In the genomic region with DNA sequence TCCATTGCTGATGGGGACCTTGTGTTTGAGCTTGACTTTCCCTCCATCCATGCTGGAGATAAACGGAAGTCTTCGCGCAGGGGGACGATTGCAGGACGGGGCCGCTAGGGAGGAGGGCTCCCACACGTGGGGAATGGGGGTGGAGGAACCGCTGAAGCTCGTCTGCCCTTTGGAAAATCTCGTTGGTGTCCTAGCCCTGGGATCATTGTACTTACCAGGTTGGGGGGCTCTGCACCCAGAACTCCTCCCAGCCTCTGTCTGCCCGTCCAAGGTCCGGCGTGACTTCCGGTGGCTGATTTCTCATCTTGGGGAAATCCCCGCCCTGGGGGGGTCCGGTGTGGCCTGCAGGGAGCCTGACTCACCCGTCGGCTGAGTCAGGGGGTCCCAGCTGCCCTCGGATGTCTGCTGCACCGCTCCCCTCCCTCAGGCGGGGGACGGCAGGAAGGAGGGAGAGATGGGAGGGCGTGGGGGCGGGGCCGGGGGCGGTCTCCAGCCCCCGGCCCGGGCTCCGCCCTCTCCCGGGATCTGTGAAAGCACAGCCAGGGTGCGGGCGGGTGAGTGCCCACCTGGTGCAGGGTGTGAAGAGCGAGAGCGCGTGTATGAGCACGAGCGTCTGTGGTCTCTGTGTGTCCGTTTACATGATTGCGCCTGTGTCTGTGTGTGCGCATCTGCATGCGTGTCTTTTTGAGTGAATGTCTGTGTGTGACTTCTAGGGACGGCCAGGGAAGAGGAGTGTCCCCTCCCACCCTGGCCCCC, we compare ENCODE assay signal across 8 cellular contexts. TPM values are rescaled to one million over a fixed set of nuclear protein-coding genes. Genes with fewer than 3 reads are reported as not detected.
DNase-seq lines count a peak whose midpoint lies in the region; ATAC-seq and TF ChIP-seq lines count a peak whose summit lies in the region.

No MANE protein-coding gene starts in this region.

- intact Hi-C loops in Right ventricle myocardium inferior (cut with DNase I), result no loop called here
- intact Hi-C loops in psoas muscle (cut with DNase I), result no loop called here

- WGBS in psoas muscle, 3 donors, result 1 to 2% (median 1%) methylated on average over 34 to 42 of the region's 42 CpGs

- peak; percentile 76 for DNase-seq in GM12865 (ENCODE audit: low read depth)
- peak; percentile 91 for DNase-seq in RWPE2 (ENCODE audit: low spot score)
- DNase-seq in activated gamma-delta T cell (lab: John Stamatoyannopoulos, UW), result peak; percentile 70
- DNase-seq in Right ventricle myocardium inferior (ENCODE audit: missing footprints), result peak; percentile 77
- peak; percentile 57 to 67 for DNase-seq in psoas muscle
- DNase-seq in GOT3 (lab: John Stamatoyannopoulos, UW), result no peak

- H3K27me3 ChIP-seq in RWPE2 (ENCODE audit: insufficient read depth, poor library complexity, severe bottlenecking) (no peaks in the 10 kb centered on the region), psoas muscle (ENCODE audit: insufficient read depth in 3 of 3, low read length in 2 of 3) (peaks cover 0 to 19% (median 6%) of the 10 kb centered on the region in 3 donors)

- H3K4me1 ChIP-seq in RWPE2 (ENCODE audit: insufficient read depth, poor library complexity, severe bottlenecking), result peaks cover 27% of the 10 kb centered on the region
- peaks cover 20% of the 10 kb centered on the region for H3K4me1 ChIP-seq in psoas muscle

- H3K9me3 ChIP-seq in RWPE2 (ENCODE audit: severe bottlenecking) (no peaks in the 10 kb centered on the region), psoas muscle (no peaks in the 10 kb centered on the region)

- no peaks in the 10 kb centered on the region for H3K36me3 ChIP-seq in RWPE2 (ENCODE audit: low read depth)
- H3K36me3 ChIP-seq in psoas muscle (ENCODE audit: insufficient read depth in 1 of 2, low read depth in 1 of 2), result no peaks in the 10 kb centered on the region

- peak; percentile 10 for TF ChIP-seq CTCF in GM12865 (IDR thresholded peaks at IDR 0.05; ENCODE audit: insufficient read depth, low read depth, low read length, missing control alignments)
- no peak for TF ChIP-seq CTCF in RWPE2 (IDR thresholded peaks at IDR 0.05; ENCODE audit: poor library complexity, severe bottlenecking)
- no peak for TF ChIP-seq CTCF in psoas muscle (IDR thresholded peaks at IDR 0.05)

- H3K27ac ChIP-seq in RWPE2 (ENCODE audit: poor library complexity, severe bottlenecking) (peak overlapping the region; percentile 68), psoas muscle (no peak overlapping the region)

- ATAC-seq in HG03097 (IDR thresholded peaks at IDR 0.05; ENCODE audit: low FRiP score, unreplicated experiment), result peak; percentile 39
- peak; percentile 46 for ATAC-seq in RWPE2 (ENCODE audit: low read depth)
- peak; percentile 38 for ATAC-seq in Right ventricle myocardium inferior
- peak; percentile 17 to 45 (median 28) for ATAC-seq in psoas muscle
- no peak for ATAC-seq in GM21515 (IDR thresholded peaks at IDR 0.05; ENCODE audit: unreplicated experiment)

- H3K4me3 ChIP-seq in GM12865 (ENCODE audit: low read depth, low read length) (peak overlapping the region; percentile 86), RWPE2 (ENCODE audit: severe bottlenecking) (peak overlapping the region; percentile 58), psoas muscle (peak overlapping the region; percentile 73)

RNA-seq across cellular contexts. Expression of gene PIK3CD, which starts 35.8 kb away (rescaled TPM):
- 4.1 TPM for total RNA-seq in Right ventricle myocardium inferior
- total RNA-seq in psoas muscle, result 1 to 10 TPM in 3 of 4 donors, under 1 TPM in 1; 0.93 to 2.5 (median 1.7) TPM
- under 1 TPM; 0.44 to 0.52 (median 0.48) TPM for polyA plus RNA-seq in psoas muscle
